ENCODE assay signal across 1 cellular context in the genomic region with DNA sequence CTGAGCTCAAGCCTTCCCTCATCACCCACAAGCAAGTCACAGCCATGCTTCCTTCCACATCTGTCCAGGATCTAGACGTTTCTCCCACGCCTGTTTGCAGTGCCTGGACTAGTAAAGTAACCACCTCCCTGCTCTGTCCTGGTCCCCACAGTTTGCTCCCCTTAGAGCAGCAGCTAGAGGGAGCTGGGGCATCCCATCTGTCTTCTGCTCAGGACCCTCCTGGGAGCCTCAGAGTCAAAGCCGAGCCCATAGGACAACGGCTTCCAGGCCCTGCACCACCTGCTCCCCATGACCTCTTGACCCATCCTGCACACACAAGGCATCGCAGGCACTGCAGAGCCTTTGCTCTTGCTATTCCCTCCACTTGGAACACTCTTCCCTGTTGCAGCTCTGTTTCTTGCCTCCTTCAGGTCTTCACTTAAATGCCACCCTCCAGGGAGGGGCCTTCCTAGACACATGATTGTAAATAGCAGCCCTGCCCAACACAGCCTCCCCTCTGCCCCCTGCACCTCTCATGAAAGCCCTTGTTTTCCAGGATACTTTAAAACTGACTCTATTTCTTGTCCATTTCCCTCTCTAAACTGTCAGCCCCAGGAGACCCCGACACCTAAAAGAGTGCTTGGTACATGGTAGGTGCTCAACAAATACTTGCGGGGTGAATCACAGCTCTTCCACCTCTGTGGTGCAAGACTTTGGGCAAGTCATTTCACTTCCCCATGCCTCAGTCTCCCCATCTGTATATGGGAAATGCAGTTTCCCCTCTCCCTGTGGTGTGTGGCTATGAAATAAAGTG.
A peak's percentile ranks its signal among the peaks of the same experiment; 100 is the strongest.
TF ChIP-seq lines count a peak whose summit lies in the region.

No MANE protein-coding gene starts in this region.

TF ChIP-seq in HEK293, 187 proteins besides CTCF, POLR2A, EP300 and RAD21:
- TF ChIP-seq ZNF624 (tag by site-specific recombination; IDR thresholded peaks at IDR 0.05) (no peak), ZNF600 (tag by site-specific recombination; IDR thresholded peaks at IDR 0.05) (peak; percentile 43; the same call in 1 of the 2 replicates), MYNN (tag by site-specific recombination; IDR thresholded peaks at IDR 0.05; ENCODE audit: borderline replicate concordance) (no peak), IKZF3 (tag by site-specific recombination; IDR thresholded peaks at IDR 0.05) (no peak), ZNF473 (tag by site-specific recombination; IDR thresholded peaks at IDR 0.05) (no peak), SP3 (tag by site-specific recombination; IDR thresholded peaks at IDR 0.05) (no peak), ZNF19 (tag by site-specific recombination; IDR thresholded peaks at IDR 0.05; ENCODE audit: low read depth) (no peak), ZNF394 (tag by site-specific recombination; IDR thresholded peaks at IDR 0.05; ENCODE audit: borderline replicate concordance) (no peak), ZNF214 (tag by site-specific recombination; IDR thresholded peaks at IDR 0.05; ENCODE audit: borderline replicate concordance) (no peak), KLF1 (tag by site-specific recombination; IDR thresholded peaks at IDR 0.05) (no peak), ZNF664 (tag by site-specific recombination; IDR thresholded peaks at IDR 0.05) (peak; percentile 61; the same call in 1 of the 2 replicates)
- TF ChIP-seq, protein P1, sequence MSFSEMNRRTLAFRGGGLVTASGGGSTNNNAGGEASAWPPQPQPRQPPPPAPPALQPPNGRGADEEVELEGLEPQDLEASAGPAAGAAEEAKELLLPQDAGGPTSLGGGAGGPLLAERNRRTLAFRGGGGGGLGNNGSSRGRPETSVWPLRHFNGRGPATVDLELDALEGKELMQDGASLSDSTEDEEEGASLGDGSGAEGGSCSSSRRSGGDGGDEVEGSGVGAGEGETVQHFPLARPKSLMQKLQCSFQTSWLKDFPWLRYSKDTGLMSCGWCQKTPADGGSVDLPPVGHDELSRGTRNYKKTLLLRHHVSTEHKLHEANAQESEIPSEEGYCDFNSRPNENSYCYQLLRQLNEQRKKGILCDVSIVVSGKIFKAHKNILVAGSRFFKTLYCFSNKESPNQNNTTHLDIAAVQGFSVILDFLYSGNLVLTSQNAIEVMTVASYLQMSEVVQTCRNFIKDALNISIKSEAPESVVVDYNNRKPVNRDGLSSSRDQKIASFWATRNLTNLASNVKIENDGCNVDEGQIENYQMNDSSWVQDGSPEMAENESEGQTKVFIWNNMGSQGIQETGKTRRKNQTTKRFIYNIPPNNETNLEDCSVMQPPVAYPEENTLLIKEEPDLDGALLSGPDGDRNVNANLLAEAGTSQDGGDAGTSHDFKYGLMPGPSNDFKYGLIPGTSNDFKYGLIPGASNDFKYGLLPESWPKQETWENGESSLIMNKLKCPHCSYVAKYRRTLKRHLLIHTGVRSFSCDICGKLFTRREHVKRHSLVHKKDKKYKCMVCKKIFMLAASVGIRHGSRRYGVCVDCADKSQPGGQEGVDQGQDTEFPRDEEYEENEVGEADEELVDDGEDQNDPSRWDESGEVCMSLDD (tag by site-specific recombination; IDR thresholded peaks at IDR 0.05): no peak
